Comparison of ENCODE assay signal across 8 cellular contexts in genomic region chr13:113002206-113002821, GRCh38. TPM values are rescaled to one million over a fixed set of nuclear protein-coding genes. Genes with fewer than 3 reads are reported as not detected.
DNase-seq lines count a peak whose midpoint lies in the region; ATAC-seq, FAIRE-seq and TF ChIP-seq lines count a peak whose summit lies in the region.

No MANE protein-coding gene starts in this region.

- H3K27ac Mint-ChIP-seq in GM23338 = no peak overlapping the region
- no peak overlapping the region for H3K27ac Mint-ChIP-seq in activated CD4-positive, alpha-beta T cell treated with anti-CD3 and anti-CD28 coated beads for 36 hours

- no peak overlapping the region for H4K91ac ChIP-seq in H1 (replicated peaks; ENCODE audit: insufficient read length, low read length)

- TF ChIP-seq EP300 in H1 (IDR thresholded peaks at IDR 0.05; ENCODE audit: borderline replicate concordance in 1 of 2, low read depth in 2 of 2, low read length in 2 of 2) = no peak

- H3K4me2 ChIP-seq in GM23338 = no peak overlapping the region
- H3K4me2 ChIP-seq in H1 (ENCODE audit: insufficient read depth in 1 of 2, low read depth in 2 of 2, low read length in 2 of 2) = no peak overlapping the region

- no peak overlapping the region for H4K5ac ChIP-seq in H1 (ENCODE audit: insufficient read length, low read depth, low read length)

- no peak overlapping the region for H2BK120ac ChIP-seq in H1 (replicated peaks; ENCODE audit: low read depth, low read length)

- peak overlapping the region; percentile 39 for H4K8ac ChIP-seq in H1 (ENCODE audit: extremely low read depth, insufficient read depth, low read length)

- peaks cover 4% of the 10 kb centered on the region; the same call in 1 of the 2 replicates for H3K79me1 ChIP-seq in H1 (ENCODE audit: low read depth, low read length)

- no peaks in the 10 kb centered on the region for H3K36me3 ChIP-seq in GM23338 (ENCODE audit: insufficient read depth)
- H3K36me3 ChIP-seq in H1 (ENCODE audit: control insufficient read depth in 2 of 4, insufficient read depth in 4 of 4, low read length in 3 of 4) = no peaks in the 10 kb centered on the region
- H3K36me3 ChIP-seq in psoas muscle (ENCODE audit: insufficient read depth in 1 of 2, low read depth in 1 of 2) = no peaks in the 10 kb centered on the region

- DNase-seq in GM23338 (ENCODE audit: low spot score) = peak; percentile 69
- peak; percentile 68 for DNase-seq in NCI-H2171 treated with DMSO at 0.1 percent for 48 hours (lab: John Stamatoyannopoulos, UW)
- peak; percentile 21 to 84 for DNase-seq in H1 (ENCODE audit: low read depth in 1 of 2, low spot score in 2 of 2)
- DNase-seq in psoas muscle = no peak
- DNase-seq in activated CD4-positive, alpha-beta T cell treated with anti-CD3 and anti-CD28 coated beads for 36 hours = no peak
- no peak for DNase-seq in cerebellar nuclear complex (lab: John Stamatoyannopoulos, UW)

- H3K14ac ChIP-seq in H1 (ENCODE audit: insufficient read length) = no peak overlapping the region

- no peak for TF ChIP-seq POLR2A in H1 (IDR thresholded peaks at IDR 0.05; ENCODE audit: control extremely low read depth in 1 of 2, low read depth in 2 of 2, low read length in 2 of 2)

- no peak overlapping the region for H3K23ac ChIP-seq in H1 (ENCODE audit: insufficient read length)

- no peak overlapping the region for H2AFZ ChIP-seq in GM23338
- H2AFZ ChIP-seq in H1 (ENCODE audit: low read length) = no peak overlapping the region

- no peaks in the 10 kb centered on the region for H3K9me3 ChIP-seq in H1 (ENCODE audit: insufficient read depth in 2 of 2, low read depth in 1 of 2, low read length in 1 of 2)
- no peaks in the 10 kb centered on the region for H3K9me3 ChIP-seq in psoas muscle

- no peaks in the 10 kb centered on the region for H4K20me1 ChIP-seq in GM23338 (replicated peaks; ENCODE audit: insufficient read depth)
- H4K20me1 ChIP-seq in H1 (replicated peaks in 1 of 2; ENCODE audit: control insufficient read depth in 1 of 2, insufficient read depth in 2 of 2, low read length in 2 of 2) = peaks cover 2 to 6% of the 10 kb centered on the region in 2 experiments

- H3K4me3 ChIP-seq in GM23338 (no peak overlapping the region), H1 (ENCODE audit: extremely low read depth in 1 of 4, insufficient read depth in 2 of 4, low read depth in 3 of 4, low read length in 4 of 4) (no peak overlapping the region), psoas muscle (no peak overlapping the region)

- no peaks in the 10 kb centered on the region for H3K23me2 ChIP-seq in H1 (ENCODE audit: low read depth, low read length)

- H3K27me3 ChIP-seq in GM23338 (ENCODE audit: insufficient read depth) (no peaks in the 10 kb centered on the region), H1 (replicated peaks in 1 of 4; ENCODE audit: control insufficient read depth in 3 of 4, extremely low read depth in 1 of 4, insufficient read depth in 3 of 4, low read length in 3 of 4) (no peaks in the 10 kb centered on the region), psoas muscle (ENCODE audit: insufficient read depth in 3 of 3, low read length in 2 of 3) (peaks cover 0 to 63% (median 15%) of the 10 kb centered on the region in 3 donors)

- H3K4me3 Mint-ChIP-seq in GM23338 = no peak overlapping the region
- no peak overlapping the region for H3K4me3 Mint-ChIP-seq in activated CD4-positive, alpha-beta T cell treated with anti-CD3 and anti-CD28 coated beads for 36 hours

- CTCF ChIA-PET in H1 (lab: Charles Lee; ENCODE audit: partially characterized antibody) = interaction anchor here (0.6 to 2.3 kb wide), 11 partner anchors 10 to 162 kb away, joined by 3 to 4 read pairs (median 3); no protein-coding TSS in a partner anchor
- CTCF ChIA-PET in activated CD4-positive, alpha-beta T cell treated with anti-CD3 and anti-CD28 coated beads for 36 hours (lab: Charles Lee) = interaction anchor here (0.6 kb wide), 1 partner anchor 37 kb away, joined by 3 read pairs; no protein-coding TSS in a partner anchor

- H3K9ac ChIP-seq in H1 (replicated peaks in 1 of 4; ENCODE audit: extremely low read depth in 1 of 4, low read depth in 3 of 4, low read length in 3 of 4) = no peak overlapping the region

- H3K4ac ChIP-seq in H1 (replicated peaks; ENCODE audit: insufficient read length, low read depth, low read length) = no peak overlapping the region

- TF ChIP-seq RAD21 in H1 (IDR thresholded peaks at IDR 0.05 in 1 of 2, conservative IDR thresholded peaks at IDR 0.05 in 1 of 2; ENCODE audit: low read depth in 2 of 2, low read length in 2 of 2) = peak; percentile 56 to 73; a peak in 3 of 4 replicates

- no peak for FAIRE-seq in H1 (lab: Jason Lieb, UNC)

- H3K79me2 ChIP-seq in GM23338 (replicated peaks; ENCODE audit: insufficient read depth) = no peaks in the 10 kb centered on the region
- no peaks in the 10 kb centered on the region; a peak in 1 of 4 replicates for H3K79me2 ChIP-seq in H1 (ENCODE audit: control insufficient read depth in 1 of 2, insufficient read depth in 2 of 2, low read length in 2 of 2)

- H3K36me3 Mint-ChIP-seq in GM23338 (ENCODE audit: low read depth) = peaks cover 5% of the 10 kb centered on the region; the same call in 2 of the 3 replicates
- H3K36me3 Mint-ChIP-seq in activated CD4-positive, alpha-beta T cell treated with anti-CD3 and anti-CD28 coated beads for 36 hours (ENCODE audit: low read depth) = peaks cover 2% of the 10 kb centered on the region

- H3K56ac ChIP-seq in H1 (replicated peaks; ENCODE audit: insufficient read length, low read depth, low read length) = no peak overlapping the region

- H2BK20ac ChIP-seq in H1 (ENCODE audit: low read length) = no peak overlapping the region

- no peaks in the 10 kb centered on the region for H3K4me1 ChIP-seq in GM23338 (ENCODE audit: insufficient read depth)
- H3K4me1 ChIP-seq in H1 (replicated peaks in 1 of 4; ENCODE audit: control insufficient read depth in 3 of 4, insufficient read depth in 4 of 4, low read length in 3 of 4) = peaks cover 0 to 4% (median 1%) of the 10 kb centered on the region in 4 experiments; a peak in 1 of 7 replicates
- H3K4me1 ChIP-seq in psoas muscle = peaks cover 6% of the 10 kb centered on the region

- intact Hi-C loops in psoas muscle (cut with DNase I) = no loop called here
- intact Hi-C loops in activated CD4-positive, alpha-beta T cell treated with anti-CD3 and anti-CD28 coated beads for 36 hours (cut with DNase I, micrococcal nuclease) = no loop called here

- WGBS in H1 (ENCODE audit: extremely low coverage in 1 of 2, insufficient coverage in 1 of 2, insufficient read length in 1 of 2, insufficient replicate concordance in 2 of 2, low coverage in 1 of 2, low lambda C conversion rate in 2 of 2, missing lambda C conversion rate in 1 of 2), 2 experiments = 71% methylated on average over 13 of the region's 14 CpGs; no CpG with 5 or more reads in 1 of the 2 experiments
- WGBS in psoas muscle, 3 donors = 30 to 42% (median 30%) methylated on average over 14 of the region's 14 CpGs

- ATAC-seq in GM23338 (peak; percentile 78), psoas muscle (peak in 1 of 4 donors; percentile 22), HG03139 (IDR thresholded peaks at IDR 0.05; ENCODE audit: unreplicated experiment) (no peak), HG03095 (IDR thresholded peaks at IDR 0.05; ENCODE audit: unreplicated experiment) (no peak)
- no peak for ATAC-seq in activated CD4-positive, alpha-beta T cell treated with anti-CD3 and anti-CD28 coated beads for 36 hours

- H3K27ac ChIP-seq in GM23338 (ENCODE audit: low read depth) (no peak overlapping the region), H1 (ENCODE audit: low read depth, low read length) (no peak overlapping the region), psoas muscle (no peak overlapping the region)

- H2BK12ac ChIP-seq in H1 (ENCODE audit: low read depth, low read length) = no peak overlapping the region

- peaks cover 7% of the 10 kb centered on the region for H3K27me3 Mint-ChIP-seq in GM23338 (ENCODE audit: insufficient read depth, low read depth, poor library complexity)
- no peaks in the 10 kb centered on the region for H3K27me3 Mint-ChIP-seq in activated CD4-positive, alpha-beta T cell treated with anti-CD3 and anti-CD28 coated beads for 36 hours

- no peaks in the 10 kb centered on the region for H3K9me2 ChIP-seq in GM23338 (ENCODE audit: insufficient read depth)

- TF ChIP-seq CTCF in GM23338 (conservative IDR thresholded peaks at IDR 0.05; ENCODE audit: low read depth in 2 of 2) (peak; percentile 56 to 71), H1 (IDR thresholded peaks at IDR 0.05; ENCODE audit: control extremely low read depth in 1 of 3, insufficient read depth in 1 of 3, low read depth in 1 of 3, low read length in 3 of 3) (peak in 2 of 3 experiments; percentile 56 to 80; a peak in 3 of 4 replicates), psoas muscle (IDR thresholded peaks at IDR 0.05) (peak; percentile 13)

- no peaks in the 10 kb centered on the region for H3F3A ChIP-seq in GM23338 (replicated peaks; ENCODE audit: low read depth)

- H2BK5ac ChIP-seq in H1 (ENCODE audit: low read depth, low read length) = no peak overlapping the region

- no peak overlapping the region for H3K18ac ChIP-seq in H1 (ENCODE audit: extremely low read depth, low read length)

- H3K4me1 Mint-ChIP-seq in GM23338 = peaks cover 8% of the 10 kb centered on the region; the same call in 1 of the 3 replicates
- peaks cover 11% of the 10 kb centered on the region for H3K4me1 Mint-ChIP-seq in activated CD4-positive, alpha-beta T cell treated with anti-CD3 and anti-CD28 coated beads for 36 hours

- H2AK5ac ChIP-seq in H1 (ENCODE audit: low read depth, low read length) = no peak overlapping the region

- POLR2A ChIA-PET in H1 (lab: Charles Lee; ENCODE audit: partially characterized antibody) = no interaction called here
- POLR2A ChIA-PET in activated CD4-positive, alpha-beta T cell treated with anti-CD3 and anti-CD28 coated beads for 36 hours (lab: Charles Lee) = no interaction called here

- H3K9me3 Mint-ChIP-seq in GM23338 = peaks cover 7% of the 10 kb centered on the region
- H3K9me3 Mint-ChIP-seq in activated CD4-positive, alpha-beta T cell treated with anti-CD3 and anti-CD28 coated beads for 36 hours (ENCODE audit: low read depth) = no peaks in the 10 kb centered on the region

- no peak overlapping the region for H2BK15ac ChIP-seq in H1 (ENCODE audit: low read length)

RNA-seq across cellular contexts. Expression of gene MCF2L, which starts 33.3 kb away (rescaled TPM):
- total RNA-seq in GM23338 (2014; rRNA removed; shearing (Covaris generic)) = 22.9 and 25.6 TPM in 2 replicates
- polyA plus RNA-seq in GM23338 (2016; fragmentation: Nextera tagmentation; extraction: Ambion mirVana) (4.8 and 7.4 TPM in 2 replicates), H1 (2011; rRNA removed) (10.1 and 15.9 TPM in 2 replicates), psoas muscle (10 to 100 TPM in 2 of 3 donors, 1 to 10 TPM in 1; 9.1 to 22.0 (median 18.7) TPM)
- total RNA-seq in H1 (2021; fragmentation: NEBNext Ultra II Directional; extraction: Animal tissue kit (Norgen Biotek cat#: 25700)) = 22.9 and 24.4 TPM in 2 replicates
- polyA plus RNA-seq in H1 (2011; cell fraction: cytosol; rRNA removed) = 13.8 TPM
- polyA plus RNA-seq in H1 (2011; cell fraction: nucleus; rRNA removed) = 82.6 TPM
- polyA plus RNA-seq in H1 (2012, experiment 1 of 2) = 16.2 to 22.1 TPM (median 19.9 TPM) in 4 replicates
- polyA plus RNA-seq in H1 (2012, experiment 2 of 2) = 10.5 TPM
- polyA plus RNA-seq in H1 (2013, experiment 1 of 2) = 10.9 TPM
- 11.8 TPM for polyA plus RNA-seq in H1 (2013, experiment 2 of 2)
- 16.6 and 19.1 TPM in 2 replicates for polyA minus RNA-seq in H1 (2011; rRNA and poly(A)+ RNA removed)
- polyA minus RNA-seq in H1 (2011; cell fraction: cytosol; rRNA and poly(A)+ RNA removed) = 18.4 TPM
- polyA minus RNA-seq in H1 (2011; cell fraction: nucleus; rRNA and poly(A)+ RNA removed) = 40.8 TPM
- 10 to 100 TPM; 14.3 to 40.5 (median 23.3) TPM for total RNA-seq in psoas muscle
- 1 to 10 TPM; 8.4 to 8.7 TPM for total RNA-seq in activated CD4-positive, alpha-beta T cell treated with anti-CD3 and anti-CD28 coated beads for 36 hours

Comparison
In these comparisons a context has a peak if more than half of its experiments do, and no peak if none do; other contexts are left out.
1. DNase-seq: peak in GM23338 (single experiment), NCI-H2171 treated with DMSO at 0.1 percent for 48 hours (single experiment) and H1 (2 of 2); none in psoas muscle (0 of 2), activated CD4-positive, alpha-beta T cell treated with anti-CD3 and anti-CD28 coated beads for 36 hours (single experiment) and cerebellar nuclear complex (0 of 2).
2. CTCF ChIP-seq: peak in every context shown above with its lines; median percentile 68 in H1; 64 in GM23338; 13 in psoas muscle.